ENCODE assay signal across 19 cellular contexts in the genomic region with DNA sequence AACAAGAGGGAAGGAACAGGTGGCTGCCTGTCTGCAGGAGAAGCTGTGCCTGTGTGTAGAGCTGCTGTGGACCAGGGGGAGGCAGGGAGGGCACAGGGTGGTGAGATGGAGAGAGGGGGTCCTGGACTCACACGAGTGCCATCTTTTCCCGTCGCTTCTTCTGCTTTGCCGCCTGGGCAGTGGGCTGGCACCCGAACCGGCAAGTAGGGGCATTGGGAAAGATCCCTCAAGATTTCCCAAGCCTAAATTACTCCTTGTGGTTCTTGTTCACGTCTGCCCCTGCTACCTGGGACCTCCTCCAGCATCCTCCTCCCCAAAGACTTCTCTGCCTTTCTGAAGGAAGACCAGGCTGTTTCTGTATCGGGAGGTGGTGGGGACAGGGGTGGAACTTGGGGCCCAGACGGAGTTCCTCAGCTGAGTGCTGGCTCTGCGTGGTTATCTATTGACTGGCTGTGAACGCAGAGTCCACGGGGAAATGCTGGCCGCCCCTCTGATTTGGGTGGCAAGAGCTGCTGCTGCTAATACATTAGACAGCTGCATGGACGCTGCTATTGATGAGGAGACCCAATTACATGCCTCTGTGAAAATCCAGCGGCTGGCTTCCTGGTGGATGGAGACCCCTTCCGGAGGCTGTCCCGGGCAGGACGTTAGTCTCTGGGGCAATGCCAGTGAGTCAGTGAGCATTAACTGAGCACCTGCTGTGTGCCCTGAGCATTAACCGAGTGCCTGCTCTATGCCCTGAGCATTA.
A peak's percentile ranks its signal among the peaks of the same experiment; 100 is the strongest.
DNase-seq lines count a peak whose midpoint lies in the region; ATAC-seq, FAIRE-seq and TF ChIP-seq lines count a peak whose summit lies in the region.
"Had no signal": no experiment of that assay in that cellular context is flagged by ENCODE, and none has a peak within 500 bp of the region (broad histone marks: within the 10 kb centered on the region; RNA-seq: fewer than 3 reads in every experiment).

No MANE protein-coding gene starts in this region.

- FAIRE-seq in A549 (lab: Jason Lieb, UNC) = no peak
- FAIRE-seq: K562 had no signal

- TF ChIP-seq RAD21 in A549 (conservative IDR thresholded peaks at IDR 0.05 in 1 of 2, IDR thresholded peaks at IDR 0.05 in 1 of 2) = no peak

- TF ChIP-seq EP300 in A549 (IDR thresholded peaks at IDR 0.05) = no peak

- H3K27ac Mint-ChIP-seq in stimulated activated effector memory CD8-positive, alpha-beta T cell treated with anti-CD3 and anti-CD28 coated beads, Interleukin-12 subunit alpha, Interleukin-12 subunit beta, amount 100 ng/mL, for 72 hours = peak overlapping the region; percentile 68
- peak overlapping the region in 1 of 2 donors; percentile 35 for H3K27ac Mint-ChIP-seq in effector memory CD8-positive, alpha-beta T cell
- H3K27ac Mint-ChIP-seq: CD4-positive, CD25-positive, alpha-beta regulatory T cell had no signal

- peaks cover 43% of the 10 kb centered on the region for H3K4me1 Mint-ChIP-seq in stimulated activated effector memory CD8-positive, alpha-beta T cell treated with anti-CD3 and anti-CD28 coated beads, Interleukin-12 subunit alpha, Interleukin-12 subunit beta, amount 100 ng/mL, for 72 hours
- peaks cover 35 to 62% of the 10 kb centered on the region in 2 donors for H3K4me1 Mint-ChIP-seq in effector memory CD8-positive, alpha-beta T cell (ENCODE audit: low read depth in 2 of 2)

- no peaks in the 10 kb centered on the region for H3K36me3 Mint-ChIP-seq in stimulated activated effector memory CD8-positive, alpha-beta T cell treated with anti-CD3 and anti-CD28 coated beads, Interleukin-12 subunit alpha, Interleukin-12 subunit beta, amount 100 ng/mL, for 72 hours
- H3K36me3 Mint-ChIP-seq in effector memory CD8-positive, alpha-beta T cell (ENCODE audit: insufficient read depth) = peaks cover 16% of the 10 kb centered on the region

- 74% methylated on average over 19 of the region's 19 CpGs for WGBS in A549 (ENCODE audit: missing lambda C conversion rate)

- in situ Hi-C loops in HAP-1 (cut with MboI; ENCODE audit: low sequenced_read_pairs) = no loop called here

- TF ChIP-seq CTCF in A549 (IDR thresholded peaks at IDR 0.05) (no peak), RWPE2 (IDR thresholded peaks at IDR 0.05; ENCODE audit: poor library complexity, severe bottlenecking) (no peak)

- no peak for DNase-seq in A549 (ENCODE audit: low read depth in 1 of 2, low spot score in 1 of 2)
- no peak for DNase-seq in RWPE2 (ENCODE audit: low spot score)
- peak; percentile 49 for DNase-seq in islet precursor cell
- DNase-seq in stimulated activated effector memory CD8-positive, alpha-beta T cell treated with anti-CD3 and anti-CD28 coated beads, Interleukin-12 subunit alpha, Interleukin-12 subunit beta, amount 100 ng/mL, for 72 hours (ENCODE audit: low spot score in 2 of 2) = no peak
- no peak for DNase-seq in effector memory CD8-positive, alpha-beta T cell
- DNase-seq in HAP-1 (ENCODE audit: low spot score in 2 of 2) = no peak
- DNase-seq: BE2C; CD4-positive, CD25-positive, alpha-beta regulatory T cell; COR-L47; GDM1; NCI-H1105 treated with DMSO at 0.1 percent for 48 hours; NCI-H1694; NCI-H2081 treated with DMSO at 0.1 percent for 48 hours; NCI-H2227 treated with DMSO at 0.1 percent for 48 hours; NCI-H510A treated with DMSO at 0.1 percent for 48 hours; NCI-H774; SHP77 treated with DMSO at 0.1 percent for 48 hours had no signal

- no peak overlapping the region for H3K4me3 ChIP-seq in A549
- H3K4me3 ChIP-seq in RWPE2 (ENCODE audit: severe bottlenecking) = no peak overlapping the region
- H3K4me3 ChIP-seq in HAP-1 = no peak overlapping the region
- H3K4me3 ChIP-seq: K562 had no signal

- H3K4me1 ChIP-seq in A549 = peaks cover 28% of the 10 kb centered on the region
- peaks cover 6% of the 10 kb centered on the region for H3K4me1 ChIP-seq in RWPE2 (ENCODE audit: insufficient read depth, poor library complexity, severe bottlenecking)
- H3K4me1 ChIP-seq in HAP-1 = no peaks in the 10 kb centered on the region
- H3K4me1 ChIP-seq: BE2C had no signal

- H3K27ac ChIP-seq in A549 = peak overlapping the region; percentile 62 to 63; a peak in 5 of 6 replicates
- peak overlapping the region; percentile 93 for H3K27ac ChIP-seq in RWPE2 (ENCODE audit: poor library complexity, severe bottlenecking)

- H3K36me3 ChIP-seq in RWPE2 (ENCODE audit: low read depth) (no peaks in the 10 kb centered on the region), HAP-1 (replicated peaks) (no peaks in the 10 kb centered on the region)
- H3K36me3 ChIP-seq: BE2C had no signal

- H3K9me3 ChIP-seq in A549 (no peaks in the 10 kb centered on the region), RWPE2 (ENCODE audit: severe bottlenecking) (no peaks in the 10 kb centered on the region), HAP-1 (no peaks in the 10 kb centered on the region)
- H3K9me3 ChIP-seq: BE2C had no signal

- ATAC-seq in A549 (peak; percentile 21 to 28; a peak in 5 of 6 replicates), RWPE2 (ENCODE audit: low read depth) (no peak), HG03571 (IDR thresholded peaks at IDR 0.05; ENCODE audit: unreplicated experiment) (no peak)
- ATAC-seq in stimulated activated effector memory CD8-positive, alpha-beta T cell treated with anti-CD3 and anti-CD28 coated beads, Interleukin-12 subunit alpha, Interleukin-12 subunit beta, amount 100 ng/mL, for 72 hours = no peak
- no peak for ATAC-seq in effector memory CD8-positive, alpha-beta T cell (replicated peaks)
- ATAC-seq: K562 had no signal

- H3K27me3 ChIP-seq in RWPE2 (ENCODE audit: insufficient read depth, poor library complexity, severe bottlenecking) = no peaks in the 10 kb centered on the region
- no peaks in the 10 kb centered on the region for H3K27me3 ChIP-seq in HAP-1 (ENCODE audit: low read depth)
- H3K27me3 ChIP-seq: BE2C had no signal

- no peaks in the 10 kb centered on the region for H3K27me3 Mint-ChIP-seq in effector memory CD8-positive, alpha-beta T cell
- H3K27me3 Mint-ChIP-seq: CD4-positive, CD25-positive, alpha-beta regulatory T cell had no signal

- H3K4me3 Mint-ChIP-seq in stimulated activated effector memory CD8-positive, alpha-beta T cell treated with anti-CD3 and anti-CD28 coated beads, Interleukin-12 subunit alpha, Interleukin-12 subunit beta, amount 100 ng/mL, for 72 hours = no peak overlapping the region
- H3K4me3 Mint-ChIP-seq in effector memory CD8-positive, alpha-beta T cell = no peak overlapping the region
- H3K4me3 Mint-ChIP-seq: CD4-positive, CD25-positive, alpha-beta regulatory T cell had no signal

- H3K4me2 ChIP-seq in A549 = peak overlapping the region; percentile 51

- POLR2A ChIA-PET in A549 (lab: Yijun Ruan, JAX) = interaction anchor here (0.5 kb wide), 1 partner anchor 16 kb away, joined by 3 read pairs; no protein-coding TSS in a partner anchor

- no peak for TF ChIP-seq POLR2A in A549 (IDR thresholded peaks at IDR 0.05; ENCODE audit: low read length)

- no peaks in the 10 kb centered on the region for H3K9me3 Mint-ChIP-seq in stimulated activated effector memory CD8-positive, alpha-beta T cell treated with anti-CD3 and anti-CD28 coated beads, Interleukin-12 subunit alpha, Interleukin-12 subunit beta, amount 100 ng/mL, for 72 hours
- no peaks in the 10 kb centered on the region for H3K9me3 Mint-ChIP-seq in effector memory CD8-positive, alpha-beta T cell

- CTCF ChIA-PET in A549 (lab: Yijun Ruan, JAX) = interaction anchor here (1.0 to 2.5 kb wide), 7 partner anchors 10 to 163 kb away, joined by 3 to 20 read pairs (median 5); no protein-coding TSS in a partner anchor

TF ChIP-seq in A549, 52 proteins besides CTCF, POLR2A, EP300 and RAD21:
- TF ChIP-seq RCOR1 (IDR thresholded peaks at IDR 0.05; ENCODE audit: low read depth, low read length) (no peak), NFE2L2 (conservative IDR thresholded peaks at IDR 0.05; ENCODE audit: low read length) (0 out of 2 replicates have a peak, but pooled peaks have one; percentile 1), FOSB (CRISPR knock-in tag; IDR thresholded peaks at IDR 0.05) (no peak), CBX2 (IDR thresholded peaks at IDR 0.05; ENCODE audit: borderline replicate concordance, low read depth) (no peak), RARB (CRISPR knock-in tag; IDR thresholded peaks at IDR 0.05) (no peak)
- TF ChIP-seq, protein P1, sequence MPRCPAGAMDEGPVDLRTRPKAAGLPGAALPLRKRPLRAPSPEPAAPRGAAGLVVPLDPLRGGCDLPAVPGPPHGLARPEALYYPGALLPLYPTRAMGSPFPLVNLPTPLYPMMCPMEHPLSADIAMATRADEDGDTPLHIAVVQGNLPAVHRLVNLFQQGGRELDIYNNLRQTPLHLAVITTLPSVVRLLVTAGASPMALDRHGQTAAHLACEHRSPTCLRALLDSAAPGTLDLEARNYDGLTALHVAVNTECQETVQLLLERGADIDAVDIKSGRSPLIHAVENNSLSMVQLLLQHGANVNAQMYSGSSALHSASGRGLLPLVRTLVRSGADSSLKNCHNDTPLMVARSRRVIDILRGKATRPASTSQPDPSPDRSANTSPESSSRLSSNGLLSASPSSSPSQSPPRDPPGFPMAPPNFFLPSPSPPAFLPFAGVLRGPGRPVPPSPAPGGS (IDR thresholded peaks at IDR 0.05) = no peak
- TF ChIP-seq, protein P2, sequence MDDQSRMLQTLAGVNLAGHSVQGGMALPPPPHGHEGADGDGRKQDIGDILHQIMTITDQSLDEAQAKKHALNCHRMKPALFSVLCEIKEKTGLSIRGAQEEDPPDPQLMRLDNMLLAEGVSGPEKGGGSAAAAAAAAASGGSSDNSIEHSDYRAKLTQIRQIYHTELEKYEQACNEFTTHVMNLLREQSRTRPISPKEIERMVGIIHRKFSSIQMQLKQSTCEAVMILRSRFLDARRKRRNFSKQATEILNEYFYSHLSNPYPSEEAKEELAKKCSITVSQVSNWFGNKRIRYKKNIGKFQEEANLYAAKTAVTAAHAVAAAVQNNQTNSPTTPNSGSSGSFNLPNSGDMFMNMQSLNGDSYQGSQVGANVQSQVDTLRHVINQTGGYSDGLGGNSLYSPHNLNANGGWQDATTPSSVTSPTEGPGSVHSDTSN (IDR thresholded peaks at IDR 0.05) = no peak

Comparison
In these comparisons a context has a peak if more than half of its experiments do, and no peak if none do; other contexts are left out.
1. ATAC-seq: peak in A549 (2 of 2); none in RWPE2 (single experiment), stimulated activated effector memory CD8-positive, alpha-beta T cell treated with anti-CD3 and anti-CD28 coated beads, Interleukin-12 subunit alpha, Interleukin-12 subunit beta, amount 100 ng/mL, for 72 hours (single experiment), effector memory CD8-positive, alpha-beta T cell (single experiment) and HG03571 (single experiment).